In the genomic region with DNA sequence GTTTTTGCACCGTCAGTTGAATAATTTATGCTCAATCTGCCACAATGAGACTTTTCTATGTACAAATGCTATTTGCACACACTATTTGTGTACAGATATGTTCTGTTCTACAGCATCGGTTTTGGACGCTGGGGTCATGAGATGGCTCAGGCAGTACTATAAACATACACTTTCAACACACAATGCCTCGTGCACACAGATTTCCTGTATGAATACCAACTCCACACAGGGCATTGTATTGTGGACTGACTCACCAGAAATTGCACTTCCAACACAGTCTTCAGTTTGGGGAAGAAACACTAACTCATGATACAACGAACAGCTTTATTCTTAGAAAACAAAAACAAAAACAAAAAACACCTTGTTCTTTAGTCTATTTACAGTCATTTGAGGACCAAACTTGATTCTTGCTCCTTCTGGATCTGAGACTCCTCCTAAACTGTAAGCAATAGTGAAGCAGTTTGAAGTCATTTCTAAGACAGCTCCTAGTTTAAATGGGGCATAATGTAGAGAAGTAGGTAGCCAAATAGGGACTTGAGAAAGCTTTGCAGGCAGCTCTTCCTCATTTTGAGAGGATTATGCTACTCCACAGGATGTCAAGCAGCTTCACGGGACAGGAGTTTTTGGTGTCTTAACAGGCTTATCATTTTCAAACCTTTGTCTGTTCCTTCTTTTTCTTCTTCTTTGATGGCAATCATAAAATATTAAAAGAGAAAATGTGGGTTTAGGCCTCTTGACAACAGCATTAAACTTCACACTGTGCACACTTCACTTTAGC, we compare ENCODE assay signal across 14 cellular contexts. TPM values are rescaled to one million over a fixed set of nuclear protein-coding genes. Genes with fewer than 3 reads are reported as not detected.
DNase-seq lines count a peak whose midpoint lies in the region; ATAC-seq and TF ChIP-seq lines count a peak whose summit lies in the region.
"Had no signal": no experiment of that assay in that cellular context is flagged by ENCODE, and none has a peak within 500 bp of the region (broad histone marks: within the 10 kb centered on the region; RNA-seq: fewer than 3 reads in every experiment).

No MANE protein-coding gene starts in this region.

- H3K4me3 ChIP-seq in RWPE2 (ENCODE audit: severe bottlenecking) (no peak overlapping the region), choroid plexus epithelial cell (ENCODE audit: low read depth, low read length) (no peak overlapping the region), neural progenitor cell (no peak overlapping the region)

- no peaks in the 10 kb centered on the region for H4K20me1 ChIP-seq in neural progenitor cell (ENCODE audit: low read depth)

- H3K4me1 ChIP-seq in RWPE2 (ENCODE audit: insufficient read depth, poor library complexity, severe bottlenecking) (peaks cover 16% of the 10 kb centered on the region), neural progenitor cell (peaks cover 38% of the 10 kb centered on the region)

- H3K27me3 ChIP-seq in RWPE2 (ENCODE audit: insufficient read depth, poor library complexity, severe bottlenecking) (no peaks in the 10 kb centered on the region), neural progenitor cell (no peaks in the 10 kb centered on the region)

- peak overlapping the region; percentile 30 for H3K4me2 ChIP-seq in neural progenitor cell

- no peak overlapping the region for H3K4me3 Mint-ChIP-seq in activated CD4-positive, alpha-beta T cell treated with anti-CD3 and anti-CD28 coated beads for 36 hours
- H3K4me3 Mint-ChIP-seq in activated CD4-positive, alpha-beta T cell treated with anti-CD3 and anti-CD28 coated beads, Interleukin-2, amount 10 ng/mL, durations not matched to agents 7 days and 5 days, result no peak overlapping the region
- H3K4me3 Mint-ChIP-seq in neural progenitor cell (no peak overlapping the region), osteocyte (ENCODE audit: unreplicated experiment) (no peak overlapping the region)
- H3K4me3 Mint-ChIP-seq: neural crest cell had no signal

- no peak overlapping the region for H3K27ac ChIP-seq in RWPE2 (ENCODE audit: poor library complexity, severe bottlenecking)
- H3K27ac ChIP-seq in neural progenitor cell, result peak overlapping the region; percentile 7

- no peak for DNase-seq in activated CD4-positive, alpha-beta T cell treated with anti-CD3 and anti-CD28 coated beads for 36 hours
- no peak for DNase-seq in activated CD4-positive, alpha-beta T cell treated with anti-CD3 and anti-CD28 coated beads, Interleukin-2, amount 10 ng/mL, durations not matched to agents 7 days and 5 days
- DNase-seq in RWPE2 (ENCODE audit: low spot score) (no peak), choroid plexus epithelial cell (ENCODE audit: low read depth) (peak; percentile 35), neural progenitor cell (ENCODE audit: low spot score) (peak; percentile 54), osteocyte (ENCODE audit: extremely low spot score, unreplicated experiment) (no peak), midbrain (lab: John Stamatoyannopoulos, UW) (no peak)
- DNase-seq: NCI-H1417 treated with DMSO at 0.1 percent for 48 hours, NCI-H526, SHP77 had no signal

- no peaks in the 10 kb centered on the region for H3K36me3 ChIP-seq in RWPE2 (ENCODE audit: low read depth)
- H3K36me3 ChIP-seq in neural progenitor cell, result no peaks in the 10 kb centered on the region

- no peaks in the 10 kb centered on the region for H3K9me3 Mint-ChIP-seq in activated CD4-positive, alpha-beta T cell treated with anti-CD3 and anti-CD28 coated beads for 36 hours (ENCODE audit: low read depth)
- peaks cover 2% of the 10 kb centered on the region for H3K9me3 Mint-ChIP-seq in activated CD4-positive, alpha-beta T cell treated with anti-CD3 and anti-CD28 coated beads, Interleukin-2, amount 10 ng/mL, durations not matched to agents 7 days and 5 days
- H3K9me3 Mint-ChIP-seq in neural progenitor cell, result peaks cover 8% of the 10 kb centered on the region
- no peaks in the 10 kb centered on the region for H3K9me3 Mint-ChIP-seq in osteocyte (ENCODE audit: unreplicated experiment)
- H3K9me3 Mint-ChIP-seq: neural crest cell had no signal

- peaks cover 56% of the 10 kb centered on the region for H3K4me1 Mint-ChIP-seq in activated CD4-positive, alpha-beta T cell treated with anti-CD3 and anti-CD28 coated beads for 36 hours
- peaks cover 49% of the 10 kb centered on the region for H3K4me1 Mint-ChIP-seq in activated CD4-positive, alpha-beta T cell treated with anti-CD3 and anti-CD28 coated beads, Interleukin-2, amount 10 ng/mL, durations not matched to agents 7 days and 5 days
- H3K4me1 Mint-ChIP-seq in neural progenitor cell, result peaks cover 52% of the 10 kb centered on the region
- H3K4me1 Mint-ChIP-seq in osteocyte (ENCODE audit: unreplicated experiment), result no peaks in the 10 kb centered on the region

- H3K9me3 ChIP-seq in RWPE2 (ENCODE audit: severe bottlenecking) (no peaks in the 10 kb centered on the region), neural progenitor cell (ENCODE audit: low read depth) (no peaks in the 10 kb centered on the region)

- H3K79me2 ChIP-seq in neural progenitor cell (ENCODE audit: low read depth), result no peaks in the 10 kb centered on the region

- no peak for TF ChIP-seq CTCF in RWPE2 (IDR thresholded peaks at IDR 0.05; ENCODE audit: poor library complexity, severe bottlenecking)
- no peak for TF ChIP-seq CTCF in choroid plexus epithelial cell (conservative IDR thresholded peaks at IDR 0.05; ENCODE audit: low read depth, low read length)
- no peak for TF ChIP-seq CTCF in neural progenitor cell (IDR thresholded peaks at IDR 0.05)
- no peak for TF ChIP-seq CTCF in osteocyte (IDR thresholded peaks at IDR 0.05)

- intact Hi-C loops in activated CD4-positive, alpha-beta T cell treated with anti-CD3 and anti-CD28 coated beads for 36 hours (cut with DNase I, micrococcal nuclease), result no loop called here

- H3K27ac Mint-ChIP-seq in activated CD4-positive, alpha-beta T cell treated with anti-CD3 and anti-CD28 coated beads for 36 hours, result peak overlapping the region; percentile 71
- H3K27ac Mint-ChIP-seq in activated CD4-positive, alpha-beta T cell treated with anti-CD3 and anti-CD28 coated beads, Interleukin-2, amount 10 ng/mL, durations not matched to agents 7 days and 5 days, result no peak overlapping the region
- H3K27ac Mint-ChIP-seq in neural progenitor cell, result peak overlapping the region; percentile 76
- H3K27ac Mint-ChIP-seq in osteocyte (ENCODE audit: unreplicated experiment), result no peak overlapping the region

- POLR2A ChIA-PET in activated CD4-positive, alpha-beta T cell treated with anti-CD3 and anti-CD28 coated beads for 36 hours (lab: Charles Lee), result no interaction called here
- POLR2A ChIA-PET in activated CD4-positive, alpha-beta T cell treated with anti-CD3 and anti-CD28 coated beads, Interleukin-2, amount 10 ng/mL, durations not matched to agents 7 days and 5 days (lab: Charles Lee), result no interaction called here

- no peak overlapping the region for H3K9ac ChIP-seq in neural progenitor cell

- ATAC-seq in activated CD4-positive, alpha-beta T cell treated with anti-CD3 and anti-CD28 coated beads for 36 hours, result no peak
- ATAC-seq in RWPE2 (ENCODE audit: low read depth), result peak; percentile 48; the same call in 1 of the 3 replicates
- no peak for ATAC-seq in GM18517 (IDR thresholded peaks at IDR 0.05; ENCODE audit: unreplicated experiment)

- no peak overlapping the region for H2AFZ ChIP-seq in neural progenitor cell (replicated peaks)

- H3K27me3 Mint-ChIP-seq in activated CD4-positive, alpha-beta T cell treated with anti-CD3 and anti-CD28 coated beads for 36 hours, result no peaks in the 10 kb centered on the region
- no peaks in the 10 kb centered on the region for H3K27me3 Mint-ChIP-seq in activated CD4-positive, alpha-beta T cell treated with anti-CD3 and anti-CD28 coated beads, Interleukin-2, amount 10 ng/mL, durations not matched to agents 7 days and 5 days
- peaks cover 7% of the 10 kb centered on the region for H3K27me3 Mint-ChIP-seq in neural progenitor cell (ENCODE audit: insufficient read depth, low read depth)
- peaks cover 6% of the 10 kb centered on the region for H3K27me3 Mint-ChIP-seq in osteocyte (ENCODE audit: unreplicated experiment)

- peaks cover 27% of the 10 kb centered on the region for H3F3A ChIP-seq in neural progenitor cell (ENCODE audit: low read depth)

- CTCF ChIA-PET in activated CD4-positive, alpha-beta T cell treated with anti-CD3 and anti-CD28 coated beads for 36 hours (lab: Charles Lee), result interaction anchor here (1.0 kb wide), 1 partner anchor 13 kb away, joined by 3 read pairs; no protein-coding TSS in a partner anchor
- CTCF ChIA-PET in activated CD4-positive, alpha-beta T cell treated with anti-CD3 and anti-CD28 coated beads, Interleukin-2, amount 10 ng/mL, durations not matched to agents 7 days and 5 days (lab: Charles Lee), result interaction anchor here (1.0 kb wide), 1 partner anchor 13 kb away, joined by 4 read pairs; no protein-coding TSS in a partner anchor

- peaks cover 51% of the 10 kb centered on the region for H3K36me3 Mint-ChIP-seq in activated CD4-positive, alpha-beta T cell treated with anti-CD3 and anti-CD28 coated beads for 36 hours (ENCODE audit: low read depth)
- H3K36me3 Mint-ChIP-seq in activated CD4-positive, alpha-beta T cell treated with anti-CD3 and anti-CD28 coated beads, Interleukin-2, amount 10 ng/mL, durations not matched to agents 7 days and 5 days (ENCODE audit: low read depth), result peaks cover 58% of the 10 kb centered on the region
- peaks cover 22% of the 10 kb centered on the region for H3K36me3 Mint-ChIP-seq in neural progenitor cell
- H3K36me3 Mint-ChIP-seq in osteocyte (ENCODE audit: unreplicated experiment), result no peaks in the 10 kb centered on the region

RNA-seq across cellular contexts. Expression of a gene that starts 33.7 kb away (rescaled TPM):
- total RNA-seq in activated CD4-positive, alpha-beta T cell treated with anti-CD3 and anti-CD28 coated beads for 36 hours, result not detected
- not detected for total RNA-seq in activated CD4-positive, alpha-beta T cell treated with anti-CD3 and anti-CD28 coated beads, Interleukin-2, amount 10 ng/mL, durations not matched to agents 7 days and 5 days
- total RNA-seq in neural progenitor cell (ENCODE audit: low replicate concordance), result 0.37 TPM in 1 of 2 replicates, not detected in the other
- not detected in 2 replicates for total RNA-seq in osteocyte
- total RNA-seq: A172, neural crest cell, urinary bladder had no signal

Comparison
In these comparisons a context has a peak if more than half of its experiments do, and no peak if none do; other contexts are left out.
1. H3K27ac Mint-ChIP-seq: peak in activated CD4-positive, alpha-beta T cell treated with anti-CD3 and anti-CD28 coated beads for 36 hours (single experiment) and neural progenitor cell (single experiment); none in activated CD4-positive, alpha-beta T cell treated with anti-CD3 and anti-CD28 coated beads, Interleukin-2, amount 10 ng/mL, durations not matched to agents 7 days and 5 days (single experiment) and osteocyte (single experiment).
2. DNase-seq: peak in choroid plexus epithelial cell (single experiment) and neural progenitor cell (single experiment); none in activated CD4-positive, alpha-beta T cell treated with anti-CD3 and anti-CD28 coated beads for 36 hours (single experiment), activated CD4-positive, alpha-beta T cell treated with anti-CD3 and anti-CD28 coated beads, Interleukin-2, amount 10 ng/mL, durations not matched to agents 7 days and 5 days (single experiment), RWPE2 (single experiment), osteocyte (single experiment) and midbrain (single experiment).